Comparison of ENCODE assay signal across 8 cellular contexts in the genomic region with DNA sequence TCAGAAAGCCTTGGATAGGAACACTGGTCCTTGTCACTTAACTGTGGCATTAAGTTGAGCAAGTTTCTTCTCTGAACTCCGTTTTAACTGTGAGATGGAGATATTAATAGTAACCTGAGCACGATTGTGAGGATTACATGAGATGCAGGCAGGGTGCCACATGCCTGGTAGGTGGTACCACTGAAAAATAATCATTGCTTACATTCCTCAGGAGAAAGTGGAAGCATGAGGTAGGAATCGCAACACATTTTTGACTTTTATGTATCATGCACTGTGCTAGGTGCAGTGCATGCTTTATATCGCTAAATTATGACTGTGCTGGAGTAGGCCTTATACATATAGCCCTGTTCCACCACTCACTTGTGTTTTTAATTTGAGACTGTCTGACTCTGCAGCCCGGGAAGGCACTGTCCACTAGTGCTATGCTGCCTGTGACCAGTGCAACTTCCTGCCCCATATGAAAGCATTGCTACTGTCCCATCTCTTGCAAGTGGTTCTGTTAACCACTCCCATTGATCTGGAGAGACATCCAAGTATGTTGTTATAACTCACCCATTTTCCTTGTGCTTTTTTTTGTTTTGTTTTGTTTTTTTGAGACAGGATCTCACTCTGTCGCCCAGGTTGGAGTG. TPM values are rescaled to one million over a fixed set of nuclear protein-coding genes. Genes with fewer than 3 reads are reported as not detected.
DNase-seq lines count a peak whose midpoint lies in the region; ATAC-seq and TF ChIP-seq lines count a peak whose summit lies in the region.

No MANE protein-coding gene starts in this region.

- H3K27me3 ChIP-seq in SJSA1 (replicated peaks) (no peaks in the 10 kb centered on the region), fibroblast of lung (ENCODE audit: control insufficient read depth, insufficient read depth, low read length) (no peaks in the 10 kb centered on the region)

- no peak for ATAC-seq in HG02884 (IDR thresholded peaks at IDR 0.05; ENCODE audit: unreplicated experiment)
- no peak for ATAC-seq in HG03045 (IDR thresholded peaks at IDR 0.05; ENCODE audit: unreplicated experiment)

- no peak overlapping the region for H3K27ac ChIP-seq in SJSA1
- H3K27ac ChIP-seq in fibroblast of lung (ENCODE audit: insufficient read depth, low read length): peak overlapping the region; percentile 89

- H3K4me1 Mint-ChIP-seq in progenitor cell of endocrine pancreas (ENCODE audit: low read depth): peaks cover 21% of the 10 kb centered on the region

- peak overlapping the region; percentile 78 for H3K4me2 ChIP-seq in fibroblast of lung (ENCODE audit: extremely low read depth, insufficient read depth, low read length)

- H3K9me3 Mint-ChIP-seq in progenitor cell of endocrine pancreas (ENCODE audit: low read depth): no peaks in the 10 kb centered on the region

- H3K9me3 ChIP-seq in SJSA1 (replicated peaks): no peaks in the 10 kb centered on the region
- H3K9me3 ChIP-seq in fibroblast of lung (ENCODE audit: control insufficient read depth, insufficient read depth, low read depth, low read length): no peaks in the 10 kb centered on the region

- H3K36me3 Mint-ChIP-seq in progenitor cell of endocrine pancreas (ENCODE audit: insufficient read depth): peaks cover 6% of the 10 kb centered on the region

- H3K27me3 Mint-ChIP-seq in progenitor cell of endocrine pancreas: no peaks in the 10 kb centered on the region

- no peaks in the 10 kb centered on the region for H4K20me1 ChIP-seq in fibroblast of lung (ENCODE audit: control insufficient read depth, extremely low read depth, insufficient read depth, low read length)

- H3K79me2 ChIP-seq in fibroblast of lung (ENCODE audit: control insufficient read depth, insufficient read depth, low read length): peaks cover 18% of the 10 kb centered on the region

- no peak for TF ChIP-seq CTCF in fibroblast of lung (conservative IDR thresholded peaks at IDR 0.05 in 1 of 2, IDR thresholded peaks at IDR 0.05 in 1 of 2; ENCODE audit: low read depth in 1 of 2, low read length in 2 of 2)
- TF ChIP-seq CTCF in progenitor cell of endocrine pancreas (IDR thresholded peaks at IDR 0.05; ENCODE audit: unreplicated experiment): no peak
- no peak for TF ChIP-seq CTCF in GM20000 (IDR thresholded peaks at IDR 0.05; ENCODE audit: extremely low read depth, missing control alignments)

- H3K9ac ChIP-seq in fibroblast of lung (ENCODE audit: insufficient read depth, low read length): peak overlapping the region; percentile 89

- peak overlapping the region; percentile 65 for H3K4me3 ChIP-seq in SJSA1
- peak overlapping the region; percentile 91 to 100 (median 98) for H3K4me3 ChIP-seq in fibroblast of lung (replicated peaks in 1 of 4; ENCODE audit: control extremely low read depth in 1 of 4, insufficient read depth in 1 of 4, low read depth in 3 of 4, low read length in 4 of 4)

- peak overlapping the region; percentile 100 for H3K4me3 Mint-ChIP-seq in progenitor cell of endocrine pancreas (ENCODE audit: low read depth)

- H3K4me1 ChIP-seq in SJSA1 (replicated peaks): peaks cover 17% of the 10 kb centered on the region
- peaks cover 3% of the 10 kb centered on the region for H3K4me1 ChIP-seq in fibroblast of lung (ENCODE audit: control insufficient read depth, extremely low read depth, insufficient read depth, low read length)

- H3K36me3 ChIP-seq in SJSA1 (peaks cover 37% of the 10 kb centered on the region), fibroblast of lung (ENCODE audit: control insufficient read depth, insufficient read depth, low read length) (no peaks in the 10 kb centered on the region)

- DNase-seq in ELR (ENCODE audit: low read depth) (peak; percentile 34), SJSA1 (ENCODE audit: low read depth in 1 of 2, low spot score in 2 of 2) (no peak), fibroblast of lung (ENCODE audit: low read depth in 2 of 2) (no peak), progenitor cell of endocrine pancreas (ENCODE audit: low spot score, unreplicated experiment) (no peak), GM20000 (ENCODE audit: low spot score) (no peak), NCI-H2227 (lab: John Stamatoyannopoulos, UW; ENCODE audit: unreplicated experiment) (no peak)

- peak overlapping the region; percentile 98 for H3K27ac Mint-ChIP-seq in progenitor cell of endocrine pancreas

- no peak overlapping the region for H2AFZ ChIP-seq in fibroblast of lung (ENCODE audit: low read length)

RNA-seq across cellular contexts. Expression of gene UQCR10, which starts 1.0 kb away (rescaled TPM):
- total RNA-seq in SJSA1 (2014; rRNA removed; shearing (Covaris generic)): 150 and 218 TPM in 2 replicates
- total RNA-seq in fibroblast of lung: 80.4 and 117 TPM in 2 replicates
- 112 and 134 TPM in 2 replicates for polyA plus RNA-seq in fibroblast of lung
- 195 and 245 TPM in 2 replicates for polyA plus RNA-seq in fibroblast of lung (2012)
- polyA minus RNA-seq in fibroblast of lung (ENCODE audit: low replicate concordance): 75.9 and 99.8 TPM in 2 replicates
- 109 and 120 TPM in 2 replicates for total RNA-seq in progenitor cell of endocrine pancreas

RNA-seq across cellular contexts. Expression of gene ZMAT5, which starts 1.4 kb away (rescaled TPM):
- 36.8 and 37.0 TPM in 2 replicates for total RNA-seq in SJSA1 (2014; rRNA removed; shearing (Covaris generic))
- total RNA-seq in fibroblast of lung (18.7 and 21.6 TPM in 2 replicates), progenitor cell of endocrine pancreas (21.1 and 21.2 TPM in 2 replicates)
- polyA plus RNA-seq in fibroblast of lung: 13.4 and 21.0 TPM in 2 replicates
- polyA plus RNA-seq in fibroblast of lung (2012): 24.0 and 32.0 TPM in 2 replicates
- 12.8 and 17.9 TPM in 2 replicates for polyA minus RNA-seq in fibroblast of lung (ENCODE audit: low replicate concordance)

RNA-seq across cellular contexts. Expression of gene CABP7, which starts 48.4 kb away (rescaled TPM):
- total RNA-seq in SJSA1 (2014; rRNA removed; shearing (Covaris generic)): not detected in 2 replicates
- not detected in 2 replicates for total RNA-seq in fibroblast of lung
- not detected in 2 replicates for polyA plus RNA-seq in fibroblast of lung
- 0.03 and 0.08 TPM in 2 replicates for polyA plus RNA-seq in fibroblast of lung (2012)
- polyA minus RNA-seq in fibroblast of lung (ENCODE audit: low replicate concordance): not detected in 2 replicates
- 0.12 TPM in 1 of 2 replicates, not detected in the other for total RNA-seq in progenitor cell of endocrine pancreas
